In the genomic region with DNA sequence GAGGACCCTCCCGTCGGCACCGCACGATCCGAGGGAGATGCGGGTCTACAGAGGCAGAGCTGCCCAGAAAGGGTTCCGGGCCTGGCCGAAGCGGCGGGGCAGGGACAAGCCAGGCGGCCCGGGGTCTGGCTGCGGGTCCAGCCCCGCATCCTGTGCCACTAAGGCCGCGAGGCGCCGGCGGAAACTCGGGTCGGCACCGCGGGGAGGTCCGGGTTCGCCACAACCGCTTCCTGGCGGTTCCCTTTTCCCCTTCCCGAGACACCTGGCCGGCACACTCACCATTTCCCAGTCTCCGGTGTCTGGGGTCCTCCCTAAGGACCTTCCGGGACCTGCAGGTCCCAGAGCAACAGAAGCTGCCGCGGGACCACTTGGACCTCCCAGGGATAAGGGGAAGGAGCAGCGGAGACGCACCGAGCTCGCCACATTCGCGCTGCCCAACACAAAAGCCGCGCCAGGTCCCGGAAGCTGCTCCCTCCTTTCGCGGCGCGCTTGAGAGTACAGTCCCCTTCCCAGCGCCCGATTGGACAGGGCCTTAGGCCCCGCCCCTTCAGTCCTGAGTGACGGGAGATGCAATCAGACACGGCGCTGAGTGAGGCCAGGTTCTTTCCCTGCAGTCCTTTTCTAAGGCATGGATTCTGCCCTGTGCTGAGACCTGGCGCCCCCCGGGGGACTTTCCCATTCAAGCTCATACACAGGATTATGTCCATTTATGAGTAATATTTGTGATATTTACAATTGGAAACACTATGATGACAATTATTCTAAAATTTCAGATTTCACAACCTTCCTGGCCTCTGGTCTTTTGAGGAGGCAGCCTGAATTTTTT, we compare ENCODE assay signal across 8 cellular contexts. TPM values are rescaled to one million over a fixed set of nuclear protein-coding genes. Genes with fewer than 3 reads are reported as not detected.
DNase-seq lines count a peak whose midpoint lies in the region; ATAC-seq and TF ChIP-seq lines count a peak whose summit lies in the region.

A gene (minus strand): TSS at position 497 of the 826 bp plus-strand sequence. CDS start 215 bp downstream, at position 282.

- H3K4me1 ChIP-seq in esophagus muscularis mucosa = peaks cover 14 to 28% (median 22%) of the 10 kb centered on the region in 4 donors

- no peak for TF ChIP-seq CTCF in esophagus muscularis mucosa (IDR thresholded peaks at IDR 0.05)

- intact Hi-C loops in esophagus muscularis mucosa (cut with DNase I) = loop anchor here (2.0 to 5.0 kb wide), 2 partner anchors 34 to 148 kb away; a partner anchor contains a TSS

- ATAC-seq in GM21528 (IDR thresholded peaks at IDR 0.05; ENCODE audit: low FRiP score, unreplicated experiment) = peak; percentile 100

- peak; percentile 92 for DNase-seq in DMS114 treated with DMSO at 0.1 percent for 48 hours (lab: John Stamatoyannopoulos, UW; ENCODE audit: unreplicated experiment)
- peak; percentile 88 for DNase-seq in HuH-7.5 (ENCODE audit: low spot score)
- peak; percentile 99 for DNase-seq in OCI-M1 (lab: John Stamatoyannopoulos, UW)
- peak; percentile 89 for DNase-seq in activated T-cell treated with anti-CD3 and anti-CD28 coated beads for 48 hours (ENCODE audit: low read depth)
- DNase-seq in esophagus muscularis mucosa (ENCODE audit: extremely low spot score) = peak; percentile 98
- DNase-seq in myocyte (ENCODE audit: low read depth) = peak; percentile 98
- DNase-seq in stimulated activated CD8-positive, alpha-beta memory T cell treated with anti-CD3 and anti-CD28 coated beads, Interleukin-7, amount 100 ng/mL, for 4 hours (ENCODE audit: low read depth in 2 of 2) = peak; percentile 74 to 79

- no peaks in the 10 kb centered on the region for H3K27me3 ChIP-seq in esophagus muscularis mucosa

- H3K27ac ChIP-seq in esophagus muscularis mucosa (replicated peaks in 1 of 4) = peak within 1 kb of the TSS; percentile 78 to 83 (median 82)

- 0% methylated on average over 5 of the region's 54 CpGs for WGBS in esophagus muscularis mucosa

- no peaks in the 10 kb centered on the region for H3K9me3 ChIP-seq in esophagus muscularis mucosa

- no peaks in the 10 kb centered on the region for H3K36me3 ChIP-seq in esophagus muscularis mucosa

- TF ChIP-seq POLR2A in esophagus muscularis mucosa (IDR thresholded peaks at IDR 0.05; ENCODE audit: low read depth) = no peak

- TF ChIP-seq EP300 in esophagus muscularis mucosa (IDR thresholded peaks at IDR 0.05) = no peak

- peak within 1 kb of the TSS; percentile 74 to 92 (median 78) for H3K4me3 ChIP-seq in esophagus muscularis mucosa

RNA-seq across cellular contexts. Expression of the gene that starts here (rescaled TPM):
- total RNA-seq in esophagus muscularis mucosa = 1 to 10 TPM; 2.1 to 4.0 (median 2.3) TPM
- total RNA-seq in myocyte = 1.4 and 2.7 TPM in 2 replicates
- polyA plus RNA-seq in myocyte (2012) = 0.63 TPM

Comparison
In these comparisons a context has a peak if more than half of its experiments do, and no peak if none do; other contexts are left out.
1. Peak in every context shown above with its lines: DNase-seq, ATAC-seq, H3K4me3 ChIP-seq and H3K27ac ChIP-seq.